8 cellular contexts compared by ENCODE assay signal in genomic region chr6:108557494-108558371, GRCh38. TPM values are rescaled to one million over a fixed set of nuclear protein-coding genes. Genes with fewer than 3 reads are reported as not detected.
DNase-seq lines count a peak whose midpoint lies in the region; ATAC-seq and TF ChIP-seq lines count a peak whose summit lies in the region.

No MANE protein-coding gene starts in this region.

- peak; percentile 30 to 43 for ATAC-seq in activated naive CD4-positive, alpha-beta T cell treated with anti-CD3 and anti-CD28 coated beads, Interleukin-2, amount 50 U/mL, for 72 hours
- ATAC-seq in GM21381 (IDR thresholded peaks at IDR 0.05; ENCODE audit: unreplicated experiment), result no peak

- peak overlapping the region; percentile 98 to 100 for H3K27ac ChIP-seq in testis

- intact Hi-C loops in head of caudate nucleus (cut with DNase I), result loop anchor here (5.0 to 10.0 kb wide), 4 partner anchors 225 to 827 kb away; partner anchors contain the start of genes CD164, CEP57L1 and SESN1
- intact Hi-C loops in testis (cut with DNase I; ENCODE audit: low total_unique reads), result loop anchor here (10.0 kb wide), 1 partner anchor 227 kb away; no protein-coding TSS in a partner anchor

- peak overlapping the region; percentile 93 to 95 for H3K27ac Mint-ChIP-seq in activated naive CD4-positive, alpha-beta T cell treated with anti-CD3 and anti-CD28 coated beads, Interleukin-2, amount 50 U/mL, for 72 hours

- no peaks in the 10 kb centered on the region for H3K27me3 ChIP-seq in testis

- TF ChIP-seq CTCF in testis (IDR thresholded peaks at IDR 0.05), result no peak

- DNase-seq in GDM1 (lab: John Stamatoyannopoulos, UW) (peak; percentile 76), LHCN-M2 (ENCODE audit: low read depth) (peak; percentile 63), SKM-1 (lab: John Stamatoyannopoulos, UW; ENCODE audit: unreplicated experiment) (peak; percentile 45), head of caudate nucleus (peak in 37 of 42 donors; percentile 6 to 88 (median 78)), occipital lobe (lab: John Stamatoyannopoulos, UW) (peak; percentile 88), testis (peak; percentile 90)
- peak in 1 of 2 donors; percentile 45 for DNase-seq in activated naive CD4-positive, alpha-beta T cell treated with anti-CD3 and anti-CD28 coated beads, Interleukin-2, amount 50 U/mL, for 72 hours (ENCODE audit: low spot score in 2 of 2)

- peaks cover 0 to 8% of the 10 kb centered on the region in 2 donors for H3K36me3 Mint-ChIP-seq in activated naive CD4-positive, alpha-beta T cell treated with anti-CD3 and anti-CD28 coated beads, Interleukin-2, amount 50 U/mL, for 72 hours

- H3K9me3 ChIP-seq in testis, result no peaks in the 10 kb centered on the region

- H3K36me3 ChIP-seq in testis (ENCODE audit: low read depth, missing control alignments), result no peaks in the 10 kb centered on the region

- no peak for TF ChIP-seq POLR2A in testis (IDR thresholded peaks at IDR 0.05)

- 0 to 1% methylated on average over 59 to 97 of the region's 105 CpGs for WGBS in testis, 2 donors

- no peaks in the 10 kb centered on the region for H3K9me3 Mint-ChIP-seq in activated naive CD4-positive, alpha-beta T cell treated with anti-CD3 and anti-CD28 coated beads, Interleukin-2, amount 50 U/mL, for 72 hours

- peak overlapping the region; percentile 87 to 98 for H3K4me3 ChIP-seq in testis

- peaks cover 12% of the 10 kb centered on the region for H3K4me1 ChIP-seq in testis

RNA-seq across cellular contexts. Expression of gene FOXO3, which starts 3.0 kb away (rescaled TPM):
- total RNA-seq in LHCN-M2 (2014; rRNA removed) (41.0 and 58.8 TPM in 2 replicates), occipital lobe (56.0 TPM), testis (100 to 1,000 TPM in 1 of 2 donors, 10 to 100 TPM in 1; 81.5 to 112 TPM)
- 13.6 TPM for polyA plus RNA-seq in LHCN-M2 (2012)
- total RNA-seq in activated naive CD4-positive, alpha-beta T cell treated with anti-CD3 and anti-CD28 coated beads, Interleukin-2, amount 50 U/mL, for 72 hours, result 1 to 10 TPM; 2.1 to 4.8 TPM
- polyA plus RNA-seq in testis (ENCODE audit: insufficient read depth, low read depth, low replicate concordance), result 27.5 TPM
